31 cellular contexts compared by ENCODE assay signal in the genomic region with DNA sequence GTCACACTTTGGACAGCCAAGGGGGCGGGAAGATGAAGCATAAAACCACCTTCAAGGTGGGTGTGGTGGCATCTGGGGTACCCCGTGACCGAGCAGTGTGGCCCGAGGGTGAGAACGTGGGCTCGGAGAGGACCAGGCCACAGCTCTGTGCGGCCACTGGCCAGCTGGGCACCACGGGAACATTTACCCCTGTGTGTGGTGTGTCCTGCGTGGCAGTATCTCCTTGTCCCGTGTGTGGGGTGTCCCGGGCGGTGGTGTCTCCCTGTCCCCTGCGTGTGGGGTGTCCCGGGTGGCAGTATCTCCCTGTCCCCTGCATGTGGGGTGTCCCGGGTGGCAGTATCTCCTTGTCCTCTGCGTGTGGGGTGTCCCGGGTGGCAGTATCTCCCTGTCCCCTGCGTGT.
"Had no signal": no experiment of that assay in that cellular context is flagged by ENCODE, and none has a peak within 500 bp of the region (broad histone marks: within the 10 kb centered on the region; RNA-seq: fewer than 3 reads in every experiment).

No MANE protein-coding gene starts in this region.

- H3K4me1 Mint-ChIP-seq: activated B cell treated with CpG ODN at 0.5 μM for 24 hours; central memory CD8-positive, alpha-beta T cell; T-helper 17 cell had no signal

- H3K4me1 ChIP-seq: colonic mucosa had no signal

- H3K27ac ChIP-seq: brain microvascular endothelial cell, colonic mucosa, WERI-Rb-1 had no signal

- FAIRE-seq: astrocyte, bronchial epithelial cell, frontal cortex had no signal

- H3K36me3 Mint-ChIP-seq: activated naive CD8-positive, alpha-beta T cell had no signal

- ATAC-seq: activated CD4-positive, CD25-positive, alpha-beta regulatory T cell treated with anti-CD3 and anti-CD28 coated beads, Interleukin-2, amount 50 U/mL, for 24 hours; activated CD8-positive, alpha-beta T cell treated with anti-CD3 and anti-CD28 coated beads for 36 hours; esophagus mucosa; T-helper 17 cell had no signal

- H3K27me3 ChIP-seq: brain microvascular endothelial cell, colonic mucosa had no signal

- H3K27ac Mint-ChIP-seq: activated B cell treated with CpG ODN at 0.5 μM for 24 hours; activated CD8-positive, alpha-beta T cell treated with anti-CD3 and anti-CD28 coated beads for 36 hours; activated naive CD8-positive, alpha-beta T cell; activated T-helper 1 cell treated with anti-CD3 and anti-CD28 coated beads, Interleukin-12 subunit alpha, Interleukin-12 subunit beta, Interleukin-2, Interleukin-4 antibody, amounts not matched to agents 30 ng/mL and 10 ng/mL and 1 ng/mL, durations not matched to agents 14 hours and 24 hours and 36 hours; activated T-helper 2 cell treated with anti-CD3 and anti-CD28 coated beads, Interferon-gamma antibody, Interleukin-2, Interleukin-4, amounts not matched to agents 10 μg/mL and 5 μg/mL and 100 μg/mL, durations not matched to agents 14 hours and 24 hours and 36 hours; T-helper 17 cell; T-helper 2 cell treated with Interferon-gamma antibody and Interleukin-4, amounts not matched to agents 5 μg/mL and 100 μg/mL, for 36 hours had no signal

- DNase-seq: activated B cell treated with CpG ODN at 0.5 μM for 24 hours; activated CD4-positive, alpha-beta T cell treated with anti-CD3 and anti-CD28 coated beads for 48 hours; activated CD4-positive, alpha-beta T cell treated with anti-CD3 and anti-CD28 coated beads, Interleukin-2, amount 50 U/mL, for 1 hour; activated CD4-positive, alpha-beta T cell treated with anti-CD3 and anti-CD28 coated beads, Interleukin-2, amount 50 U/mL, for 48 hours; activated CD8-positive, alpha-beta memory T cell treated with anti-CD3 and anti-CD28 coated beads for 24 hours; activated CD8-positive, alpha-beta T cell treated with anti-CD3 and anti-CD28 coated beads for 36 hours; activated gamma-delta T cell treated with Interleukin-2 at 50 U/mL for 16 hours; activated naive CD4-positive, alpha-beta T cell treated with anti-CD3 and anti-CD28 coated beads, Interleukin-2, amount 50 U/mL, for 16 hours; activated naive CD4-positive, alpha-beta T cell treated with Interleukin-2 at 50 U/mL for 16 hours; activated T-cell treated with anti-CD3 and anti-CD28 coated beads, Interleukin-2, amount 50 U/mL, for 48 hours; amniotic stem cell; anterior cingulate cortex; brain microvascular endothelial cell; colonic mucosa; effector CD8-positive, alpha-beta T cell; foreskin fibroblast; head of caudate nucleus; T-helper 1 cell; T-helper 17 cell; T1000; WERI-Rb-1 had no signal

- H3K36me3 ChIP-seq: brain microvascular endothelial cell, colonic mucosa, WERI-Rb-1 had no signal

- H3K27me3 Mint-ChIP-seq: activated B cell treated with CpG ODN at 0.5 μM for 24 hours; activated CD8-positive, alpha-beta T cell treated with anti-CD3 and anti-CD28 coated beads for 36 hours; activated naive CD8-positive, alpha-beta T cell; central memory CD8-positive, alpha-beta T cell had no signal

- H3K9me3 ChIP-seq: colonic mucosa had no signal

- H3K4me3 Mint-ChIP-seq: activated B cell treated with CpG ODN at 0.5 μM for 24 hours; activated CD8-positive, alpha-beta T cell treated with anti-CD3 and anti-CD28 coated beads for 36 hours; activated naive CD8-positive, alpha-beta T cell; activated T-helper 1 cell treated with anti-CD3 and anti-CD28 coated beads, Interleukin-12 subunit alpha, Interleukin-12 subunit beta, Interleukin-2, Interleukin-4 antibody, amounts not matched to agents 30 ng/mL and 10 ng/mL and 1 ng/mL, durations not matched to agents 14 hours and 24 hours and 36 hours; central memory CD8-positive, alpha-beta T cell; T-helper 17 cell; T-helper 2 cell treated with Interferon-gamma antibody and Interleukin-4, amounts not matched to agents 5 μg/mL and 100 μg/mL, for 36 hours had no signal

- H3K9me3 Mint-ChIP-seq: activated T-helper 1 cell treated with anti-CD3 and anti-CD28 coated beads, Interleukin-12 subunit alpha, Interleukin-12 subunit beta, Interleukin-2, Interleukin-4 antibody, amounts not matched to agents 30 ng/mL and 10 ng/mL and 1 ng/mL, durations not matched to agents 14 hours and 24 hours and 36 hours; activated T-helper 2 cell treated with anti-CD3 and anti-CD28 coated beads, Interferon-gamma antibody, Interleukin-2, Interleukin-4, amounts not matched to agents 10 μg/mL and 5 μg/mL and 100 μg/mL, durations not matched to agents 14 hours and 24 hours and 36 hours; central memory CD8-positive, alpha-beta T cell; T-helper 2 cell treated with Interferon-gamma antibody and Interleukin-4, amounts not matched to agents 5 μg/mL and 100 μg/mL, for 36 hours had no signal

- H3K4me3 ChIP-seq: colonic mucosa had no signal
